In genomic region chr3:193828477-193828876, GRCh38 we compare ENCODE assay signal across 17 cellular contexts.
DNase-seq lines count a peak whose midpoint lies in the region; ATAC-seq, FAIRE-seq and TF ChIP-seq lines count a peak whose summit lies in the region.
"Had no signal": no experiment of that assay in that cellular context is flagged by ENCODE, and none has a peak within 500 bp of the region (broad histone marks: within the 10 kb centered on the region; RNA-seq: fewer than 3 reads in every experiment).

No MANE protein-coding gene starts in this region.

- H3K4me1 Mint-ChIP-seq in astrocyte (ENCODE audit: low read depth, unreplicated experiment), result peaks cover 24% of the 10 kb centered on the region
- H3K4me1 Mint-ChIP-seq: activated naive CD8-positive, alpha-beta T cell treated with anti-CD3 and anti-CD28 coated beads for 36 hours had no signal

- no peaks in the 10 kb centered on the region for H3K36me3 Mint-ChIP-seq in astrocyte (ENCODE audit: low read depth, unreplicated experiment)
- H3K36me3 Mint-ChIP-seq: activated CD4-positive, alpha-beta memory T cell treated with anti-CD3 and anti-CD28 coated beads for 36 hours; activated naive CD8-positive, alpha-beta T cell treated with anti-CD3 and anti-CD28 coated beads for 36 hours had no signal

- peak overlapping the region; percentile 20 for H3K27ac Mint-ChIP-seq in astrocyte (ENCODE audit: unreplicated experiment)
- H3K27ac Mint-ChIP-seq: activated CD4-positive, alpha-beta memory T cell treated with anti-CD3 and anti-CD28 coated beads for 36 hours; activated naive CD8-positive, alpha-beta T cell treated with anti-CD3 and anti-CD28 coated beads for 36 hours had no signal

- H3K4me3 ChIP-seq in astrocyte (ENCODE audit: insufficient read depth, low read depth, low read length) (no peak overlapping the region), spleen (no peak overlapping the region)
- H3K4me3 ChIP-seq: GM23248, ovary, testis had no signal

- H3K79me2 ChIP-seq in astrocyte (ENCODE audit: insufficient read depth, low read length), result no peaks in the 10 kb centered on the region

- H3K27me3 Mint-ChIP-seq in astrocyte (ENCODE audit: low read depth, unreplicated experiment), result peaks cover 56% of the 10 kb centered on the region

- H3K9me3 ChIP-seq in astrocyte (ENCODE audit: insufficient read depth, low read depth, low read length) (no peaks in the 10 kb centered on the region), spleen (no peaks in the 10 kb centered on the region)
- H3K9me3 ChIP-seq: ovary, testis had no signal

- intact Hi-C loops in spleen (cut with DNase I; ENCODE audit: low total_unique reads), result no loop called here

- peak; percentile 53 for DNase-seq in NCI-H345 (lab: John Stamatoyannopoulos, UW)
- no peak for DNase-seq in NCI-H345 treated with DMSO at 0.1 percent for 48 hours (lab: John Stamatoyannopoulos, UW; ENCODE audit: unreplicated experiment)
- no peak for DNase-seq in astrocyte (ENCODE audit: low read depth)
- DNase-seq in kidney tubule cell (ENCODE audit: low spot score), result peak; percentile 61
- no peak for DNase-seq in spleen
- no peak for DNase-seq in HK-2 (ENCODE audit: unreplicated experiment)
- no peak for DNase-seq in effector CD4-positive, alpha-beta T cell
- DNase-seq: activated CD4-positive, alpha-beta memory T cell treated with anti-CD3 and anti-CD28 coated beads for 36 hours; activated naive CD8-positive, alpha-beta T cell treated with anti-CD3 and anti-CD28 coated beads for 36 hours; C1 segment of cervical spinal cord; effector CD8-positive, alpha-beta T cell; GM23248; NCI-H146; NCI-H69; ovary; testis had no signal

- no peak overlapping the region for H3K4me3 Mint-ChIP-seq in astrocyte (ENCODE audit: unreplicated experiment)
- H3K4me3 Mint-ChIP-seq: activated CD4-positive, alpha-beta memory T cell treated with anti-CD3 and anti-CD28 coated beads for 36 hours; activated naive CD8-positive, alpha-beta T cell treated with anti-CD3 and anti-CD28 coated beads for 36 hours had no signal

- peaks cover 22% of the 10 kb centered on the region for H3K4me1 ChIP-seq in astrocyte (ENCODE audit: insufficient read depth, low read length)
- peaks cover 8 to 37% (median 22%) of the 10 kb centered on the region in 6 donors for H3K4me1 ChIP-seq in spleen

- WGBS in spleen, 5 donors, result 91 to 97% (median 92%) methylated on average over 6 of the region's 6 CpGs

- TF ChIP-seq CTCF in astrocyte (IDR thresholded peaks at IDR 0.05; ENCODE audit: insufficient read depth, low read depth, low read length) (no peak), spleen (IDR thresholded peaks at IDR 0.05 in 8 of 11, conservative IDR thresholded peaks at IDR 0.05 in 3 of 11) (no peak)

- H3K4me2 ChIP-seq in astrocyte (ENCODE audit: low read length), result no peak overlapping the region

- no peak for FAIRE-seq in astrocyte (lab: Jason Lieb, UNC)

- H3K27me3 ChIP-seq in astrocyte (ENCODE audit: insufficient read depth, low read length) (peaks cover 34% of the 10 kb centered on the region), spleen (replicated peaks in 1 of 7) (no peaks in the 10 kb centered on the region)
- H3K27me3 ChIP-seq: ovary, testis had no signal

- H4K20me1 ChIP-seq in astrocyte (ENCODE audit: insufficient read depth, low read length), result no peaks in the 10 kb centered on the region

- H3K36me3 ChIP-seq in astrocyte (ENCODE audit: insufficient read depth, low read length), result no peaks in the 10 kb centered on the region
- H3K36me3 ChIP-seq in spleen, result no peaks in the 10 kb centered on the region
- H3K36me3 ChIP-seq: ovary had no signal

- TF ChIP-seq POLR2A in spleen (IDR thresholded peaks at IDR 0.05), result no peak

- no peak overlapping the region for H3K9ac ChIP-seq in astrocyte (ENCODE audit: low read length)
- H3K9ac ChIP-seq: GM23248 had no signal

- no peak for ATAC-seq in GM21526 (IDR thresholded peaks at IDR 0.05; ENCODE audit: low FRiP score, unreplicated experiment)

- H2AFZ ChIP-seq in astrocyte (ENCODE audit: low read depth, low read length), result no peak overlapping the region
- H2AFZ ChIP-seq: GM23248 had no signal

- peaks cover 9% of the 10 kb centered on the region for H3K9me3 Mint-ChIP-seq in astrocyte (ENCODE audit: unreplicated experiment)
- H3K9me3 Mint-ChIP-seq: activated CD4-positive, alpha-beta memory T cell treated with anti-CD3 and anti-CD28 coated beads for 36 hours; activated naive CD8-positive, alpha-beta T cell treated with anti-CD3 and anti-CD28 coated beads for 36 hours had no signal

- H3K27ac ChIP-seq in astrocyte (ENCODE audit: low read depth, low read length), result no peak overlapping the region
- no peak overlapping the region for H3K27ac ChIP-seq in spleen
- H3K27ac ChIP-seq: GM23248, ovary, testis had no signal

Comparison
In these comparisons a context has a peak if more than half of its experiments do, and no peak if none do; other contexts are left out.
1. DNase-seq: peak in NCI-H345 (single experiment) and kidney tubule cell (single experiment); none in NCI-H345 treated with DMSO at 0.1 percent for 48 hours (single experiment), astrocyte (single experiment), spleen (single experiment), HK-2 (single experiment) and effector CD4-positive, alpha-beta T cell (single experiment).